ENCODE assay signal across 21 cellular contexts in the genomic region with DNA sequence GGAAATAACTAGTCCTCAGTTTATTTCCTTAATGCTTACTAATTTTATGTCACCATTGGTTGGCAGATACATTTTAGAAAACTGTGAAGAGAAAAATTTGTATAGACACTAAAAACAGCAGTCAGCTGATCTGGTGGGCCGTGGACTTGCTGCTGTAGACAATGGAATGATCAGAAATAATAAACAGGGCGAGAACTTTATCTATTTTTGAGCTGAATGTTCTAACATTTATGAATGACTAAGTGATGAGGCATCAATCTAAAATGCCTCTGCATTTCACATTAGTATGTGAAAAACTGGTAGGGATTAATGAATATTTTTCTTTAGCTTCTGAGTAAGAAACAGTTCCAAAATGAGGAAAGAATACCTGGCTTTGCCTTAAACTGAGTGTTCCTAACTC. TPM values are rescaled to one million over a fixed set of nuclear protein-coding genes. Genes with fewer than 3 reads are reported as not detected.
DNase-seq lines count a peak whose midpoint lies in the region; ATAC-seq and TF ChIP-seq lines count a peak whose summit lies in the region.
"Had no signal": no experiment of that assay in that cellular context is flagged by ENCODE, and none has a peak within 500 bp of the region (broad histone marks: within the 10 kb centered on the region; RNA-seq: fewer than 3 reads in every experiment).

No MANE protein-coding gene starts in this region.

- H3K27ac Mint-ChIP-seq in GM23338 = no peak overlapping the region
- H3K27ac Mint-ChIP-seq: activated T-helper 17 cell treated with anti-CD3 and anti-CD28 coated beads, Interleukin-2, amount 50 U/mL, for 72 hours; T-helper 1 cell treated with Interleukin-12 subunit alpha and Interleukin-12 subunit beta and Interleukin-4 antibody, amounts not matched to agents 30 μg/mL and 1 μg/mL, for 36 hours had no signal

- H3K27me3 Mint-ChIP-seq in GM23338 (ENCODE audit: insufficient read depth, low read depth, poor library complexity) = no peaks in the 10 kb centered on the region
- H3K27me3 Mint-ChIP-seq: progenitor cell of endocrine pancreas; stimulated activated naive CD8-positive, alpha-beta T cell treated with anti-CD3 and anti-CD28 coated beads, Interleukin-15, amount 100 ng/mL, for 72 hours had no signal

- H2AFZ ChIP-seq in GM23248 = no peak overlapping the region
- no peak overlapping the region for H2AFZ ChIP-seq in GM23338

- H3K4me3 ChIP-seq in GM23248 (no peak overlapping the region), fibroblast of pulmonary artery (replicated peaks; ENCODE audit: low read depth, low read length) (no peak overlapping the region), retinal pigment epithelial cell (ENCODE audit: low read length) (no peak overlapping the region), GM23338 (no peak overlapping the region)
- H3K4me3 ChIP-seq: left ventricle myocardium inferior, tibial nerve had no signal

- H3K36me3 ChIP-seq in GM23248 (ENCODE audit: low read depth) = no peaks in the 10 kb centered on the region
- no peaks in the 10 kb centered on the region for H3K36me3 ChIP-seq in GM23338 (ENCODE audit: insufficient read depth)
- H3K36me3 ChIP-seq: left ventricle myocardium inferior, tibial nerve had no signal

- H3K79me2 ChIP-seq in GM23248 (ENCODE audit: insufficient read depth) (no peaks in the 10 kb centered on the region), GM23338 (replicated peaks; ENCODE audit: insufficient read depth) (no peaks in the 10 kb centered on the region)

- no peaks in the 10 kb centered on the region for H3K9me3 ChIP-seq in GM23248 (ENCODE audit: low read depth)
- H3K9me3 ChIP-seq: left ventricle myocardium inferior, tibial nerve had no signal

- H3K9ac ChIP-seq in GM23248 = no peak overlapping the region

- no peak overlapping the region for H3K4me3 Mint-ChIP-seq in GM23338
- H3K4me3 Mint-ChIP-seq: activated T-helper 17 cell treated with anti-CD3 and anti-CD28 coated beads, Interleukin-2, amount 50 U/mL, for 72 hours; neural crest cell; stimulated activated naive CD8-positive, alpha-beta T cell treated with anti-CD3 and anti-CD28 coated beads, Interleukin-15, amount 100 ng/mL, for 72 hours; T-helper 1 cell treated with Interleukin-12 subunit alpha and Interleukin-12 subunit beta and Interleukin-4 antibody, amounts not matched to agents 30 μg/mL and 1 μg/mL, for 36 hours had no signal

- 0 to 8% methylated on average over 2 of the region's 2 CpGs for WGBS in GM23248 (ENCODE audit: low coverage in 1 of 2, low lambda C conversion rate in 2 of 2, missing lambda C conversion rate in 2 of 2), 2 experiments

- H4K20me1 ChIP-seq in GM23248 (ENCODE audit: insufficient read depth) (no peaks in the 10 kb centered on the region), GM23338 (replicated peaks; ENCODE audit: insufficient read depth) (no peaks in the 10 kb centered on the region)

- H3K4me2 ChIP-seq in GM23248 (ENCODE audit: unreplicated experiment) (no peak overlapping the region), GM23338 (no peak overlapping the region)

- in situ Hi-C loops in GM23248 (cut with MboI) = no loop called here

- H3K4me1 ChIP-seq in GM23248 (ENCODE audit: insufficient read depth) = no peaks in the 10 kb centered on the region
- no peaks in the 10 kb centered on the region for H3K4me1 ChIP-seq in GM23338 (ENCODE audit: insufficient read depth)
- H3K4me1 ChIP-seq: left ventricle myocardium inferior had no signal

- DNase-seq in GM23248 = peak; percentile 6
- peak; percentile 69 for DNase-seq in amniotic epithelial cell (ENCODE audit: low read depth)
- peak; percentile 36 for DNase-seq in fibroblast of pulmonary artery (ENCODE audit: low read depth)
- peak; percentile 46 for DNase-seq in retinal pigment epithelial cell (ENCODE audit: low read depth)
- no peak for DNase-seq in GM23338 (ENCODE audit: low spot score)
- DNase-seq in activated T-cell treated with anti-CD3 and anti-CD28 coated beads, Interleukin-2, amount 50 U/mL, for 48 hours = no peak
- DNase-seq: activated CD4-positive, alpha-beta T cell treated with anti-CD3 and anti-CD28 coated beads for 48 hours; DND-41; left ventricle myocardium inferior; NCI-H1436; NCI-H2171; NCI-H774; stimulated activated CD4-positive, alpha-beta T cell treated with anti-CD3 and anti-CD28 coated beads, Interleukin-4, amount 100 ng/mL, for 4 hours; stimulated activated naive CD8-positive, alpha-beta T cell treated with anti-CD3 and anti-CD28 coated beads, Interleukin-15, amount 100 ng/mL, for 72 hours had no signal

- H3K27me3 ChIP-seq in GM23248 (replicated peaks; ENCODE audit: insufficient read depth) (no peaks in the 10 kb centered on the region), GM23338 (ENCODE audit: insufficient read depth) (no peaks in the 10 kb centered on the region)
- H3K27me3 ChIP-seq: tibial nerve had no signal

- H3K27ac ChIP-seq in GM23248 (no peak overlapping the region), GM23338 (ENCODE audit: low read depth) (no peak overlapping the region)
- H3K27ac ChIP-seq: left ventricle myocardium inferior had no signal

- H3K4me1 Mint-ChIP-seq in GM23338 = no peaks in the 10 kb centered on the region
- H3K4me1 Mint-ChIP-seq: neural crest cell; stimulated activated naive CD8-positive, alpha-beta T cell treated with anti-CD3 and anti-CD28 coated beads, Interleukin-15, amount 100 ng/mL, for 72 hours had no signal

- H3K9me2 ChIP-seq in GM23248 (ENCODE audit: insufficient read depth) (no peaks in the 10 kb centered on the region), GM23338 (ENCODE audit: insufficient read depth) (no peaks in the 10 kb centered on the region)

- TF ChIP-seq CTCF in fibroblast of pulmonary artery (IDR thresholded peaks at IDR 0.05; ENCODE audit: low read length, missing control alignments) = no peak
- no peak for TF ChIP-seq CTCF in retinal pigment epithelial cell (conservative IDR thresholded peaks at IDR 0.05; ENCODE audit: low read depth, low read length)
- TF ChIP-seq CTCF in GM23338 (conservative IDR thresholded peaks at IDR 0.05; ENCODE audit: low read depth in 2 of 2) = no peak

- ATAC-seq in GM23338 = no peak
- ATAC-seq in HG02678 (IDR thresholded peaks at IDR 0.05; ENCODE audit: unreplicated experiment) = no peak
- ATAC-seq: activated T-helper 17 cell treated with anti-CD3 and anti-CD28 coated beads, Interleukin-2, amount 50 U/mL, for 72 hours; stimulated activated naive CD8-positive, alpha-beta T cell treated with anti-CD3 and anti-CD28 coated beads, Interleukin-15, amount 100 ng/mL, for 72 hours had no signal

- H3K36me3 Mint-ChIP-seq in GM23338 (ENCODE audit: low read depth) = no peaks in the 10 kb centered on the region

- H3F3A ChIP-seq in GM23248 (ENCODE audit: insufficient read depth) (no peaks in the 10 kb centered on the region), GM23338 (replicated peaks; ENCODE audit: low read depth) (no peaks in the 10 kb centered on the region)

- no peaks in the 10 kb centered on the region; the same call in 2 of the 3 replicates for H3K9me3 Mint-ChIP-seq in GM23338
- H3K9me3 Mint-ChIP-seq: activated T-helper 17 cell treated with anti-CD3 and anti-CD28 coated beads, Interleukin-2, amount 50 U/mL, for 72 hours; neural crest cell; stimulated activated naive CD8-positive, alpha-beta T cell treated with anti-CD3 and anti-CD28 coated beads, Interleukin-15, amount 100 ng/mL, for 72 hours; T-helper 1 cell treated with Interleukin-12 subunit alpha and Interleukin-12 subunit beta and Interleukin-4 antibody, amounts not matched to agents 30 μg/mL and 1 μg/mL, for 36 hours had no signal

TF ChIP-seq in GM23338, 12 proteins besides CTCF, POLR2A, EP300 and RAD21 (continues in another document):
- no peak for TF ChIP-seq CREB1 (CRISPR knock-in tag; IDR thresholded peaks at IDR 0.05; ENCODE audit: low read depth)
- TF ChIP-seq, protein P1, sequence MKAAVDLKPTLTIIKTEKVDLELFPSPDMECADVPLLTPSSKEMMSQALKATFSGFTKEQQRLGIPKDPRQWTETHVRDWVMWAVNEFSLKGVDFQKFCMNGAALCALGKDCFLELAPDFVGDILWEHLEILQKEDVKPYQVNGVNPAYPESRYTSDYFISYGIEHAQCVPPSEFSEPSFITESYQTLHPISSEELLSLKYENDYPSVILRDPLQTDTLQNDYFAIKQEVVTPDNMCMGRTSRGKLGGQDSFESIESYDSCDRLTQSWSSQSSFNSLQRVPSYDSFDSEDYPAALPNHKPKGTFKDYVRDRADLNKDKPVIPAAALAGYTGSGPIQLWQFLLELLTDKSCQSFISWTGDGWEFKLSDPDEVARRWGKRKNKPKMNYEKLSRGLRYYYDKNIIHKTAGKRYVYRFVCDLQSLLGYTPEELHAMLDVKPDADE (IDR thresholded peaks at IDR 0.05) = no peak
- TF ChIP-seq POLR2AphosphoS5 (IDR thresholded peaks at IDR 0.05; ENCODE audit: low read depth) = no peak
- no peak for TF ChIP-seq JUNB (IDR thresholded peaks at IDR 0.05; ENCODE audit: unreplicated experiment)
- TF ChIP-seq STAT1 (IDR thresholded peaks at IDR 0.05; ENCODE audit: unreplicated experiment) = no peak
- TF ChIP-seq ZNF114 (CRISPR knock-in tag; IDR thresholded peaks at IDR 0.05) = no peak

RNA-seq across cellular contexts. Expression of a gene that starts 24.8 kb away (rescaled TPM):
- 0.13 and 0.22 TPM in 2 replicates for total RNA-seq in GM23248 (2014; rRNA removed; shearing (Covaris generic))
- polyA plus RNA-seq in GM23248 (2016; fragmentation: Nextera tagmentation; extraction: Ambion mirVana) (0.21 and 0.62 TPM in 2 replicates), GM23338 (2016; fragmentation: Nextera tagmentation; extraction: Ambion mirVana) (17.8 and 24.6 TPM in 2 replicates)
- 47.6 and 49.9 TPM in 2 replicates for total RNA-seq in GM23338 (2014; rRNA removed; shearing (Covaris generic))
- total RNA-seq: activated T-helper 17 cell treated with anti-CD3 and anti-CD28 coated beads, Interleukin-2, amount 50 U/mL, for 72 hours; OCI-LY7 had no signal

Comparison
In these comparisons a context has a peak if more than half of its experiments do, and no peak if none do; other contexts are left out.
1. DNase-seq: peak in GM23248 (single experiment), amniotic epithelial cell (single experiment), fibroblast of pulmonary artery (single experiment) and retinal pigment epithelial cell (single experiment); none in GM23338 (single experiment) and activated T-cell treated with anti-CD3 and anti-CD28 coated beads, Interleukin-2, amount 50 U/mL, for 48 hours (0 of 2).
2. RNA of a gene that starts 24.8 kb away (total RNA-seq): 47.6 to 49.9 TPM in GM23338; 0.13 to 0.22 TPM in GM23248; every median in the first group is over 10 times any median in the second.